ENCODE assay signal across 15 cellular contexts in genomic region chr20:49886571-49887203, GRCh38. TPM values are rescaled to one million over a fixed set of nuclear protein-coding genes. Genes with fewer than 3 reads are reported as not detected.
DNase-seq lines count a peak whose midpoint lies in the region; ATAC-seq, FAIRE-seq and TF ChIP-seq lines count a peak whose summit lies in the region.
"Had no signal": no experiment of that assay in that cellular context is flagged by ENCODE, and none has a peak within 500 bp of the region (broad histone marks: within the 10 kb centered on the region; RNA-seq: fewer than 3 reads in every experiment).

No MANE protein-coding gene starts in this region.

- peaks cover 0 to 3% of the 10 kb centered on the region in 2 donors for H3K36me3 ChIP-seq in body of pancreas (replicated peaks in 1 of 2; ENCODE audit: insufficient read depth in 1 of 2, low read depth in 2 of 2)
- H3K36me3 ChIP-seq in muscle layer of duodenum (ENCODE audit: control insufficient read depth in 1 of 2, insufficient read depth in 2 of 2, low read length in 2 of 2), result peaks cover 10 to 51% of the 10 kb centered on the region in 2 donors
- peaks cover 22 to 28% of the 10 kb centered on the region in 2 donors for H3K36me3 ChIP-seq in stomach smooth muscle (ENCODE audit: control insufficient read depth in 2 of 2, insufficient read depth in 2 of 2, low read length in 2 of 2)

- H3K9ac ChIP-seq in stomach smooth muscle (ENCODE audit: low read length in 2 of 2), result no peak overlapping the region

- no peak overlapping the region for H3K4me3 ChIP-seq in body of pancreas
- H3K4me3 ChIP-seq in muscle layer of duodenum (ENCODE audit: low read depth in 1 of 2, low read length in 2 of 2), result no peak overlapping the region
- no peak overlapping the region for H3K4me3 ChIP-seq in stomach smooth muscle (ENCODE audit: low read length in 2 of 2)
- H3K4me3 ChIP-seq in foreskin fibroblast (ENCODE audit: low read depth in 1 of 2, low read length in 2 of 2), result no peak overlapping the region
- H3K4me3 ChIP-seq: SJSA1 had no signal

- H3K27ac ChIP-seq in body of pancreas (peak overlapping the region; percentile 8 to 62 (median 22)), muscle layer of duodenum (ENCODE audit: low read length) (peak overlapping the region; percentile 16), stomach smooth muscle (ENCODE audit: low read length) (peak overlapping the region; percentile 18)
- H3K27ac ChIP-seq: C4-2B, SJSA1 had no signal

- DNase-seq in HTR-8/SVneo (ENCODE audit: insufficient read length, low spot score) (no peak), body of pancreas (peak in 1 of 4 donors; percentile 30), foreskin fibroblast (no peak), T-helper 9 cell (no peak), DMS53 treated with DMSO at 0.1 percent for 48 hours (lab: John Stamatoyannopoulos, UW; ENCODE audit: unreplicated experiment) (no peak)
- DNase-seq: effector CD8-positive, alpha-beta T cell; left colon; NCI-H2081 treated with DMSO at 0.1 percent for 48 hours; stimulated activated CD4-positive, alpha-beta T cell treated with anti-CD3 and anti-CD28 coated beads, Interleukin-1b, Interleukin-23, amount 100 ng/mL, for 48 hours had no signal

- no peak for TF ChIP-seq POLR2A in body of pancreas (IDR thresholded peaks at IDR 0.05)

- H3K27me3 ChIP-seq in body of pancreas, result no peaks in the 10 kb centered on the region
- H3K27me3 ChIP-seq in muscle layer of duodenum (ENCODE audit: low read depth, low read length), result no peaks in the 10 kb centered on the region
- H3K27me3 ChIP-seq in stomach smooth muscle (ENCODE audit: control insufficient read depth in 1 of 2, insufficient read depth in 2 of 2, low read length in 2 of 2), result no peaks in the 10 kb centered on the region
- H3K27me3 ChIP-seq: SJSA1 had no signal

- H3K9me3 ChIP-seq in body of pancreas (no peaks in the 10 kb centered on the region), muscle layer of duodenum (ENCODE audit: control insufficient read depth in 1 of 2, low read length in 2 of 2) (no peaks in the 10 kb centered on the region), stomach smooth muscle (ENCODE audit: control insufficient read depth in 2 of 2, low read length in 2 of 2) (no peaks in the 10 kb centered on the region)
- H3K9me3 ChIP-seq: SJSA1 had no signal

- peaks cover 40% of the 10 kb centered on the region for H3K4me1 ChIP-seq in body of pancreas
- H3K4me1 ChIP-seq in muscle layer of duodenum (ENCODE audit: control insufficient read depth in 1 of 2, insufficient read depth in 2 of 2, low read length in 2 of 2), result peaks cover 0 to 50% of the 10 kb centered on the region in 2 donors
- H3K4me1 ChIP-seq in stomach smooth muscle (ENCODE audit: control insufficient read depth, insufficient read depth, low read length), result peaks cover 38% of the 10 kb centered on the region

- TF ChIP-seq CTCF in body of pancreas (IDR thresholded peaks at IDR 0.05) (no peak), foreskin fibroblast (IDR thresholded peaks at IDR 0.05; ENCODE audit: low read depth, low read length) (no peak)

- peak; percentile 69 for FAIRE-seq in HTR-8/SVneo (lab: Jason Lieb, UNC)
- FAIRE-seq: GM12891 had no signal

- ATAC-seq in body of pancreas, result no peak
- ATAC-seq in HG03354 (IDR thresholded peaks at IDR 0.05; ENCODE audit: poor library complexity, severe bottlenecking, unreplicated experiment), result no peak
- ATAC-seq: left colon had no signal

- 53 to 59% methylated on average over 20 to 25 of the region's 30 CpGs for whole genome bisulfite sequencing in body of pancreas, 2 donors

- intact Hi-C loops in body of pancreas (cut with DNase I), result loop anchor here (10.0 kb wide), 1 partner anchor 342 kb away; no protein-coding TSS in a partner anchor

RNA-seq across cellular contexts. Expression of gene SPATA2, which starts 28.6 kb away (rescaled TPM):
- 1 to 10 TPM; 3.9 to 7.3 TPM for total RNA-seq in body of pancreas

RNA-seq across cellular contexts. Expression of gene RNF114, which starts 49.5 kb away (rescaled TPM):
- 100 to 1,000 TPM in 1 of 2 donors, 10 to 100 TPM in 1; 82.0 to 181 TPM for total RNA-seq in body of pancreas
